20 cellular contexts compared by ENCODE assay signal in the genomic region with DNA sequence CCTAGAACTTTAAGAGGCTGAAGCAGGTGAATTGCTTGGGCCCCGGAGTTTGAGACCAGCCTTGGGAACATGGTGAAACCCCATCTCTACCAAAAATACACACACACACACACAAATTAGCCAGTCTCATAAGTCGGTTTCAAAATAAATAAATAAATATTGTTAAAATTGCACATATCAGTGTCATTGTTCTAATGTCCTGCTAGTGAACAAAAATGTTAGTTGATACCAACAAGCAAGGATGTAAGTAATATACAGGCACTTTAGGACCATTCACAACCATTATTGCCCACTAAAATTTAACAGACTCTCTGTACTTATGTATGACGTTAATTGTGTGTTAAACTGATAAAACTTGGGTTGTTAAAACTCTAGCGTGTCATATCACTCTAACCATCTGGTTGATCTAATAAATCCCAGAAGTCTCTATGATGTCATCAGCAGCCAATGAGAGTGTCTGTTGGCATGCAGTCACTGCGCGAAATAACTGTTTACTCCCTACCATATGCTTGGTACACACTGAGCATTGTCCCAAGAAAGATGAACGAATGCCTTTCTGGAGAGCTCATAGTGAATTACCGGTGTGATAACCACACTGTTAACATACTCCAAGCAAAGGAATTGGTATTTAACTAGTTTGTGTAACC. TPM values are rescaled to one million over a fixed set of nuclear protein-coding genes. Genes with fewer than 3 reads are reported as not detected.
DNase-seq lines count a peak whose midpoint lies in the region; ATAC-seq and TF ChIP-seq lines count a peak whose summit lies in the region.
"Had no signal": no experiment of that assay in that cellular context is flagged by ENCODE, and none has a peak within 500 bp of the region (broad histone marks: within the 10 kb centered on the region; RNA-seq: fewer than 3 reads in every experiment).

No MANE protein-coding gene starts in this region.

- peak overlapping the region; percentile 26 to 61 for H3K27ac ChIP-seq in mucosa of rectum (ENCODE audit: low read depth in 2 of 2, low read length in 2 of 2)
- H3K27ac ChIP-seq in left lung = no peak overlapping the region
- H3K27ac ChIP-seq in coronary artery = no peak overlapping the region
- H3K27ac ChIP-seq: suprapubic skin had no signal

- H3K27ac Mint-ChIP-seq in HFFc6 (no peak overlapping the region), glutamatergic neuron (ENCODE audit: unreplicated experiment) (no peak overlapping the region)
- H3K27ac Mint-ChIP-seq: activated naive CD4-positive, alpha-beta T cell treated with anti-CD3 and anti-CD28 coated beads for 36 hours; B cell; naive thymus-derived CD8-positive, alpha-beta T cell had no signal

- H3K9me3 Mint-ChIP-seq in HFFc6 (no peaks in the 10 kb centered on the region), glutamatergic neuron (ENCODE audit: unreplicated experiment) (no peaks in the 10 kb centered on the region)
- H3K9me3 Mint-ChIP-seq: activated naive CD4-positive, alpha-beta T cell treated with anti-CD3 and anti-CD28 coated beads for 36 hours; naive thymus-derived CD8-positive, alpha-beta T cell had no signal

- H3K4me3 Mint-ChIP-seq in HFFc6 (no peak overlapping the region), glutamatergic neuron (ENCODE audit: unreplicated experiment) (no peak overlapping the region)
- H3K4me3 Mint-ChIP-seq: activated naive CD4-positive, alpha-beta T cell treated with anti-CD3 and anti-CD28 coated beads for 36 hours; B cell; naive thymus-derived CD8-positive, alpha-beta T cell had no signal

- no peaks in the 10 kb centered on the region for H3K9me3 ChIP-seq in mucosa of rectum (ENCODE audit: control insufficient read depth in 2 of 2, low read length in 2 of 2)
- no peaks in the 10 kb centered on the region for H3K9me3 ChIP-seq in left lung
- H3K9me3 ChIP-seq: suprapubic skin had no signal

- no peak overlapping the region for H3K9ac ChIP-seq in mucosa of rectum (ENCODE audit: low read depth in 1 of 2, low read length in 2 of 2)

- TF ChIP-seq CTCF in HFFc6 (IDR thresholded peaks at IDR 0.05) (no peak), choroid plexus epithelial cell (conservative IDR thresholded peaks at IDR 0.05; ENCODE audit: low read depth, low read length) (no peak), glutamatergic neuron (IDR thresholded peaks at IDR 0.05; ENCODE audit: partially characterized antibody, unreplicated experiment) (no peak), left lung (IDR thresholded peaks at IDR 0.05) (no peak), coronary artery (IDR thresholded peaks at IDR 0.05) (no peak)

- H3K36me3 Mint-ChIP-seq in HFFc6 (ENCODE audit: low read depth) (no peaks in the 10 kb centered on the region), glutamatergic neuron (ENCODE audit: unreplicated experiment) (no peaks in the 10 kb centered on the region)
- H3K36me3 Mint-ChIP-seq: naive thymus-derived CD8-positive, alpha-beta T cell had no signal

- no peak for ATAC-seq in left lung
- ATAC-seq: naive thymus-derived CD8-positive, alpha-beta T cell had no signal

- H3K4me1 Mint-ChIP-seq in HFFc6 (ENCODE audit: low read depth) = peaks cover 23% of the 10 kb centered on the region
- no peaks in the 10 kb centered on the region for H3K4me1 Mint-ChIP-seq in glutamatergic neuron (ENCODE audit: low read depth, unreplicated experiment)

- H3K4me1 ChIP-seq in mucosa of rectum (ENCODE audit: control insufficient read depth in 2 of 2, insufficient read depth in 2 of 2, low read length in 2 of 2) = peaks cover 0 to 3% of the 10 kb centered on the region in 2 donors
- no peaks in the 10 kb centered on the region for H3K4me1 ChIP-seq in left lung
- H3K4me1 ChIP-seq: suprapubic skin had no signal

- H3K36me3 ChIP-seq in mucosa of rectum (ENCODE audit: control insufficient read depth in 2 of 2, insufficient read depth in 2 of 2, low read length in 2 of 2) = no peaks in the 10 kb centered on the region
- no peaks in the 10 kb centered on the region for H3K36me3 ChIP-seq in left lung
- H3K36me3 ChIP-seq: suprapubic skin had no signal

- DNase-seq in DMS 273 (lab: John Stamatoyannopoulos, UW; ENCODE audit: unreplicated experiment) (peak; percentile 80), HFFc6 (peak; percentile 45), choroid plexus epithelial cell (ENCODE audit: low read depth) (peak; percentile 1), glutamatergic neuron (no peak), left lung (no peak), hypothalamus (lab: John Stamatoyannopoulos, UW) (no peak), coronary artery (ENCODE audit: low spot score) (no peak)
- DNase-seq: activated CD4-positive, alpha-beta T cell treated with anti-CD3 and anti-CD28 coated beads, Interleukin-2, amount 50 U/mL, for 1 hour; activated naive CD4-positive, alpha-beta T cell treated with anti-CD3 and anti-CD28 coated beads for 36 hours; head of caudate nucleus; MM.1S; naive thymus-derived CD8-positive, alpha-beta T cell; NCI-H345; NK-92 treated with Interleukin-12 subunit alpha and Interleukin-12 subunit beta, amount 100 ng/mL, for 24 hours; posterior cingulate gyrus; RPMI8226; SW 1271 had no signal

- H3K4me3 ChIP-seq in choroid plexus epithelial cell (ENCODE audit: low read depth, low read length) (no peak overlapping the region), mucosa of rectum (ENCODE audit: low read length in 2 of 2) (no peak overlapping the region), left lung (no peak overlapping the region), coronary artery (no peak overlapping the region)
- H3K4me3 ChIP-seq: suprapubic skin had no signal

- H3K27me3 Mint-ChIP-seq in HFFc6 (ENCODE audit: insufficient read depth) = peaks cover 8% of the 10 kb centered on the region; the same call in 1 of the 2 replicates
- H3K27me3 Mint-ChIP-seq in glutamatergic neuron (ENCODE audit: unreplicated experiment) = no peaks in the 10 kb centered on the region
- H3K27me3 Mint-ChIP-seq: B cell had no signal

- H3K27me3 ChIP-seq in mucosa of rectum (ENCODE audit: control insufficient read depth in 2 of 2, insufficient read depth in 2 of 2, low read length in 2 of 2) (no peaks in the 10 kb centered on the region), left lung (no peaks in the 10 kb centered on the region)
- H3K27me3 ChIP-seq: suprapubic skin had no signal

- intact Hi-C loops in left lung (cut with DNase I) = no loop called here

RNA-seq across cellular contexts. Expression of a gene that starts 30.4 kb away (rescaled TPM):
- 1 to 10 TPM; 3.6 to 4.9 (median 4.0) TPM for total RNA-seq in HFFc6 (2021; fragmentation: NEBNext Ultra II Directional; extraction: Animal tissue kit (Norgen Biotek cat#: 25700))
- total RNA-seq in glutamatergic neuron (ENCODE audit: unreplicated experiment) = 1.8 TPM
- 10 to 100 TPM; 19.4 to 21.6 TPM for total RNA-seq in left lung

Comparison
In these comparisons a context has a peak if more than half of its experiments do, and no peak if none do; other contexts are left out.
1. DNase-seq: peak in DMS 273 (single experiment), HFFc6 (single experiment) and choroid plexus epithelial cell (single experiment); none in glutamatergic neuron (single experiment), left lung (0 of 2), hypothalamus (0 of 51) and coronary artery (single experiment).
2. H3K27ac ChIP-seq: peak in mucosa of rectum (2 of 2); none in left lung (0 of 2) and coronary artery (0 of 2).